In the genomic region with DNA sequence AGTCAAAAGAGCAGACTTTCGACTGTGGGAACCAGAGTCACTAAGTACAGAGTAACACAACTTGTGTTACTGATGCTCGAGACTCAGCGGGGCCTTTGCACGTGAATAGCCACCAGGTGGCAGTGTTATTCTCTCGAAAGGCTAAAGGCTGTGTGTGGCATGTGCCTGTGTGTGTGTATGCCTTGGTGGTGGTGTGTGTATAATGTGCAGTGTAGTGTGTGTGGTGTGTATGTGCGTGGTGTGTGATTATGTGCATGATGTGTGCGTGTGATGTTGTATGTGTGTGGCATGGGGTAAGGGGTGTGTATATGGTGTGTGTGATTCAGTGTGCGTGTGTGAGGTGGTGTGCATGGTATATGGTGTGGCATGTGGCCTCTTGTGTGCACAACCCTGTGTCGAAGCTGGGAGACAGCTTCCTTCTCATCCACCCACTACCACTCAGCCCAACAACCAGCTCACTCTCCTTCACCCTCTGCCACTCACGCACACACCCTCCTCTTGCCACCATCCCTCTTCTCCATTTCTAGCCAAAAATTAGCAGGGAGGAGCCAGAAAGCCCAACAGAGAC, we compare ENCODE assay signal across 8 cellular contexts.
DNase-seq lines count a peak whose midpoint lies in the region; ATAC-seq and TF ChIP-seq lines count a peak whose summit lies in the region.

No MANE protein-coding gene starts in this region.

- no peaks in the 10 kb centered on the region for H3K27me3 ChIP-seq in lung (ENCODE audit: control insufficient read depth, insufficient read depth)

- peak overlapping the region in 1 of 2 donors; percentile 21 for H3K27ac ChIP-seq in lung (ENCODE audit: low read depth in 1 of 2, low read length in 1 of 2)

- peaks cover 0 to 11% of the 10 kb centered on the region in 2 donors for H3K4me1 ChIP-seq in lung (ENCODE audit: control insufficient read depth in 2 of 2, insufficient read depth in 2 of 2, low read length in 2 of 2)

- no peaks in the 10 kb centered on the region for H3K36me3 ChIP-seq in lung (ENCODE audit: control insufficient read depth in 2 of 2, insufficient read depth in 2 of 2, low read length in 2 of 2)

- no peak overlapping the region for H3K4me3 ChIP-seq in lung

- H3K9me3 ChIP-seq in lung (ENCODE audit: control insufficient read depth in 2 of 2, insufficient read depth in 1 of 2, low read length in 1 of 2) = no peaks in the 10 kb centered on the region

- WGBS in lung, 2 donors = 22 to 26% methylated on average over 10 of the region's 10 CpGs

- peak; percentile 71 to 81 for DNase-seq in NCI-H524 (lab: John Stamatoyannopoulos, UW)
- no peak for DNase-seq in NCI-H524 treated with DMSO at 0.1 percent for 48 hours (lab: John Stamatoyannopoulos, UW)
- peak; percentile 93 for DNase-seq in NCI-H82 (lab: John Stamatoyannopoulos, UW)
- DNase-seq in activated CD4-positive, alpha-beta T cell treated with anti-CD3 and anti-CD28 coated beads, Interleukin-2, amount 50 U/mL, for 4 hours = peak; percentile 59 to 63
- peak; percentile 85 for DNase-seq in ecto neural progenitor cell (ENCODE audit: low spot score)
- peak; percentile 80 for DNase-seq in lung (ENCODE audit: low spot score)
- DNase-seq in stimulated activated CD8-positive, alpha-beta memory T cell treated with anti-CD3 and anti-CD28 coated beads, Interleukin-15, amount 100 ng/mL, for 4 hours (ENCODE audit: low read depth in 2 of 2) = peak; percentile 11 to 30

- TF ChIP-seq CTCF in lung (IDR thresholded peaks at IDR 0.05; ENCODE audit: control extremely low read depth, extremely low read depth) = peak; percentile 80

- ATAC-seq in HG03432 (IDR thresholded peaks at IDR 0.05; ENCODE audit: unreplicated experiment) = peak; percentile 75
- peak; percentile 76 for ATAC-seq in lung (ENCODE audit: insufficient read depth, low FRiP score)
